29 cellular contexts compared by ENCODE assay signal in the genomic region with DNA sequence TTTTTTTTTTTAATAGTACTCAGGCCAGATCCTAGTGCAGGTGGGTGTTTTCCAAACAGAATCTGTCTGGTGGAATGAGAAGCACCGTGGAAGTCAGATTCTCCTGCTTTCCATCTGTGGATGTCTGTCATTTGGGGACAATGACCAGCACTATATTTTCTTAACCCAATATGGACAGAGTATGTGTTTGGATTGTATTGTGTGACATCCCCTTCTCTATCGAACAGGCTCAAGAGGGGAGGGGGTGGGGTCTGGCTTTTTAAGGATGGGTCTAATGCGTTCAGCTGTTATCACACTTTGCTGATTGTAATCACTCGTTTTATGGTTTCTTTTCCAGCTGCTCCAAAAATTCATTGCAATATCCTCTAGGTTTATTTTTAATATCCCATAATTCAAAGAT.
A peak's percentile ranks its signal among the peaks of the same experiment; 100 is the strongest.
DNase-seq lines count a peak whose midpoint lies in the region; ATAC-seq and TF ChIP-seq lines count a peak whose summit lies in the region.
"Had no signal": no experiment of that assay in that cellular context is flagged by ENCODE, and none has a peak within 500 bp of the region (broad histone marks: within the 10 kb centered on the region; RNA-seq: fewer than 3 reads in every experiment).

No MANE protein-coding gene starts in this region.

- H3K27ac ChIP-seq in SJCRH30, result peak overlapping the region; percentile 95
- H3K27ac ChIP-seq in iPS-18a (ENCODE audit: low read length), result no peak overlapping the region
- peak overlapping the region; percentile 22 to 23 for H3K27ac ChIP-seq in thoracic aorta
- no peak overlapping the region for H3K27ac ChIP-seq in tibial nerve
- H3K27ac ChIP-seq: 22Rv1, BLaER1, HL-60, SJSA1 had no signal

- WGBS in tibial nerve, 2 donors, result 27 to 43% methylated on average over 4 of the region's 4 CpGs

- H3K4me1 ChIP-seq in SJCRH30 (peaks cover 40% of the 10 kb centered on the region), iPS-18a (ENCODE audit: control insufficient read depth, low read depth, low read length) (peaks cover 24% of the 10 kb centered on the region), thoracic aorta (ENCODE audit: control insufficient read depth in 1 of 2, low read depth in 2 of 2) (peaks cover 5 to 20% of the 10 kb centered on the region in 2 donors), tibial nerve (peaks cover 0 to 10% (median 0%) of the 10 kb centered on the region in 4 donors)
- H3K4me1 ChIP-seq: BLaER1 had no signal

- H3K4me3 ChIP-seq in SJCRH30 (peak overlapping the region; percentile 37), iPS-18a (ENCODE audit: low read length) (peak overlapping the region; percentile 9), thoracic aorta (peak overlapping the region; percentile 35), tibial nerve (no peak overlapping the region)
- H3K4me3 ChIP-seq: BLaER1, GM12878, K562, SJSA1 had no signal

- H3K36me3 ChIP-seq in SJCRH30, result no peaks in the 10 kb centered on the region
- H3K36me3 ChIP-seq in iPS-18a (ENCODE audit: control insufficient read depth, low read depth, low read length), result no peaks in the 10 kb centered on the region
- no peaks in the 10 kb centered on the region for H3K36me3 ChIP-seq in thoracic aorta
- H3K36me3 ChIP-seq in tibial nerve, result no peaks in the 10 kb centered on the region
- H3K36me3 ChIP-seq: BLaER1, SJSA1 had no signal

- no peak for TF ChIP-seq CTCF in thoracic aorta (IDR thresholded peaks at IDR 0.05)
- no peak for TF ChIP-seq CTCF in tibial nerve (IDR thresholded peaks at IDR 0.05)

- peak; percentile 33 for DNase-seq in NCI-H2227 treated with DMSO at 0.1 percent for 48 hours (lab: John Stamatoyannopoulos, UW)
- DNase-seq in NCI-H2227 (lab: John Stamatoyannopoulos, UW; ENCODE audit: unreplicated experiment), result no peak
- peak; percentile 78 to 96 for DNase-seq in SJCRH30
- DNase-seq in thoracic aorta (ENCODE audit: low spot score), result no peak
- no peak for DNase-seq in tibial nerve (ENCODE audit: low spot score in 2 of 2)
- no peak for DNase-seq in activated gamma-delta T cell (lab: John Stamatoyannopoulos, UW)
- DNase-seq: ACHN; CD4-positive, alpha-beta T cell; COR-L47; DMS79 treated with DMSO at 0.1 percent for 48 hours; HCEC 1CT; MM.1S; NCI-H1048; NCI-H1436 treated with DMSO at 0.1 percent for 48 hours; NCI-H2081; NCI-H2171 treated with DMSO at 0.1 percent for 48 hours; NCI-H446 treated with DMSO at 0.1 percent for 48 hours; NCI-H526 treated with DMSO at 0.1 percent for 48 hours; SW 1271 had no signal

- no peak for TF ChIP-seq EP300 in tibial nerve (IDR thresholded peaks at IDR 0.05)

- no peak overlapping the region for H3K9ac ChIP-seq in iPS-18a (ENCODE audit: low read length)
- H3K9ac ChIP-seq: BLaER1 had no signal

- ATAC-seq in thoracic aorta (ENCODE audit: insufficient number of reproducible peaks, low FRiP score, low read depth) (no peak), GM19324 (IDR thresholded peaks at IDR 0.05; ENCODE audit: low FRiP score, unreplicated experiment) (no peak)
- ATAC-seq: GM12878, HepG2, K562, Panc1 had no signal

- no peaks in the 10 kb centered on the region for H3K27me3 ChIP-seq in SJCRH30
- no peaks in the 10 kb centered on the region for H3K27me3 ChIP-seq in iPS-18a (ENCODE audit: control insufficient read depth, insufficient read depth, low read length)
- H3K27me3 ChIP-seq in thoracic aorta (replicated peaks; ENCODE audit: insufficient read depth), result no peaks in the 10 kb centered on the region
- H3K27me3 ChIP-seq in tibial nerve, result no peaks in the 10 kb centered on the region
- H3K27me3 ChIP-seq: BLaER1, SJSA1 had no signal

- no peak for TF ChIP-seq POLR2A in tibial nerve (IDR thresholded peaks at IDR 0.05)

- H3K9me3 ChIP-seq in SJCRH30 (replicated peaks) (no peaks in the 10 kb centered on the region), iPS-18a (ENCODE audit: control insufficient read depth, low read depth, low read length) (no peaks in the 10 kb centered on the region), thoracic aorta (no peaks in the 10 kb centered on the region), tibial nerve (no peaks in the 10 kb centered on the region)
- H3K9me3 ChIP-seq: BLaER1, SJSA1 had no signal

Comparison
In these comparisons a context has a peak if more than half of its experiments do, and no peak if none do; other contexts are left out.
1. DNase-seq: peak in NCI-H2227 treated with DMSO at 0.1 percent for 48 hours (single experiment) and SJCRH30 (2 of 2); none in NCI-H2227 (single experiment), thoracic aorta (single experiment), tibial nerve (0 of 2) and activated gamma-delta T cell (single experiment).
2. H3K27ac ChIP-seq: peak in SJCRH30 (single experiment) and thoracic aorta (2 of 2); none in iPS-18a (single experiment) and tibial nerve (0 of 4).
3. H3K4me3 ChIP-seq: peak in SJCRH30 (single experiment), iPS-18a (single experiment) and thoracic aorta (single experiment); none in tibial nerve (0 of 4).